ENCODE assay signal across 8 cellular contexts in the genomic region with DNA sequence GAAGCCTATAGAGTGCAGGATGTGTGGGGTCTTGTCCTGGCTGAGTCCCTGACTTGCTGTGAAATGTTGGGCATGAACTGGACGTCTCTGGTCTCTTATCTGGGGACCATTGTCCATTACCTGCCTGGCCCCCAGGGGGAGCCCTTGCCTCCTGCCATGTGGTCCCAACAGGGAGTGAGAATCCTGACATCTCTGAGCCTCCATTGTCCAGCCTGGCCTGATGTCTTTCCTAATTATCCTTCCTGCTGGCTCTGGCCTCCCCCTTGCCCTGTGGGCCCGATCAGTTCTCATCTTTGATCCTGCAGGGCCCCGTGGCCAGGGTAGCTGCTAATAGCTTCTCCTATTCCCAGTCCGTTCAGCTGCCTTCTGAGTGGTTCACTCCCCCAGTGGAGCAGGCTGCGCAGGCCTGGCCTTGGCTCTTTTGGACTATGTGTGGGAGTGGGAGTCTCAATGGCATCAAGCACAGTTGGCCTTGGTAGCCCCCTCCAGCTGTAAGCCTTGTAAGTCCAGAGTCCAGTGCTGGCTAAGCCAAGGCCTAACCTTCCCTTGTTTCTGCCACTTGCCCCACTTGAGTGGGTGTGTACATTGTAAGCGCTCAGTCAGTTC.
A peak's percentile ranks its signal among the peaks of the same experiment; 100 is the strongest.
DNase-seq lines count a peak whose midpoint lies in the region; ATAC-seq and TF ChIP-seq lines count a peak whose summit lies in the region.

No MANE protein-coding gene starts in this region.

- H3K9ac ChIP-seq in KMS-11, result no peak overlapping the region

- H3K27me3 ChIP-seq in CD4-positive, alpha-beta T cell (ENCODE audit: control insufficient read depth, insufficient read depth, low read length), result no peaks in the 10 kb centered on the region
- H3K27me3 ChIP-seq in KMS-11 (ENCODE audit: insufficient read depth, low read depth) (no peaks in the 10 kb centered on the region), neutrophil (no peaks in the 10 kb centered on the region)

- no peaks in the 10 kb centered on the region for H3K79me2 ChIP-seq in KMS-11 (ENCODE audit: insufficient read depth, low read depth)

- CTCF ChIA-PET in CD4-positive, alpha-beta T cell (lab: Charles Lee), result interaction anchor here (1.7 to 3.8 kb wide), 3 partner anchors 152 to 214 kb away, joined by 4 to 14 read pairs (median 5); no protein-coding TSS in a partner anchor
- CTCF ChIA-PET in activated CD4-positive, alpha-beta memory T cell treated with anti-CD3 and anti-CD28 coated beads, Interleukin-2, amount 10 ng/mL, durations not matched to agents 7 days and 5 days (lab: Charles Lee), result interaction anchor here (0.6 to 3.5 kb wide), 19 partner anchors 8 to 214 kb away, joined by 3 to 23 read pairs (median 5); a partner anchor contains a TSS

- TF ChIP-seq CTCF in CD4-positive, alpha-beta T cell (IDR thresholded peaks at IDR 0.05), result peak; percentile 67
- TF ChIP-seq CTCF in KMS-11 (conservative IDR thresholded peaks at IDR 0.05; ENCODE audit: low read depth, low read length) (peak; percentile 71), epithelial cell of esophagus (IDR thresholded peaks at IDR 0.05; ENCODE audit: insufficient read depth, low read depth, low read length, missing control alignments) (peak; percentile 71), neutrophil (IDR thresholded peaks at IDR 0.05) (peak; percentile 64)

- no peaks in the 10 kb centered on the region for H3K9me3 ChIP-seq in CD4-positive, alpha-beta T cell (ENCODE audit: control insufficient read depth, low read length)
- H3K9me3 ChIP-seq in neutrophil, result no peaks in the 10 kb centered on the region

- H3K4me3 ChIP-seq in KMS-11 (IDR thresholded peaks at IDR 0.05; ENCODE audit: insufficient read depth, low read depth, low read length) (no peak overlapping the region), epithelial cell of esophagus (ENCODE audit: low read length) (no peak overlapping the region), neutrophil (ENCODE audit: low read depth in 1 of 2, low read length in 1 of 2) (no peak overlapping the region)

- no peaks in the 10 kb centered on the region for H3K27me3 Mint-ChIP-seq in CD4-positive, alpha-beta T cell
- H3K27me3 Mint-ChIP-seq in activated CD4-positive, alpha-beta memory T cell treated with anti-CD3 and anti-CD28 coated beads, Interleukin-2, amount 10 ng/mL, durations not matched to agents 7 days and 5 days, result peaks cover 12% of the 10 kb centered on the region

- H3K27ac Mint-ChIP-seq in CD4-positive, alpha-beta T cell, result no peak overlapping the region
- H3K27ac Mint-ChIP-seq in activated CD4-positive, alpha-beta memory T cell treated with anti-CD3 and anti-CD28 coated beads, Interleukin-2, amount 10 ng/mL, durations not matched to agents 7 days and 5 days, result no peak overlapping the region

- H3K4me2 ChIP-seq in KMS-11, result peak overlapping the region; percentile 76; the same call in 1 of the 2 replicates

- DNase-seq in CD4-positive, alpha-beta T cell, result peak; percentile 30 to 61 (median 40)
- DNase-seq in activated CD4-positive, alpha-beta memory T cell treated with anti-CD3 and anti-CD28 coated beads, Interleukin-2, amount 10 ng/mL, durations not matched to agents 7 days and 5 days, result peak; percentile 59
- DNase-seq in epithelial cell of esophagus (ENCODE audit: low read depth) (peak; percentile 43), NCI-H1694 treated with DMSO at 0.1 percent for 48 hours (lab: John Stamatoyannopoulos, UW) (no peak), GF-D8 (lab: John Stamatoyannopoulos, UW) (no peak)

- ATAC-seq in CD4-positive, alpha-beta T cell (ENCODE audit: poor library complexity), result peak; percentile 39
- ATAC-seq in HG03521 (IDR thresholded peaks at IDR 0.05; ENCODE audit: unreplicated experiment), result no peak

- H3K4me1 ChIP-seq in KMS-11 (ENCODE audit: low read depth, poor library complexity, severe bottlenecking), result peaks cover 91% of the 10 kb centered on the region
- H3K4me1 ChIP-seq in neutrophil (ENCODE audit: control insufficient read depth in 1 of 2, insufficient read depth in 1 of 2, low read depth in 1 of 2, low read length in 1 of 2), result peaks cover 15 to 25% of the 10 kb centered on the region in 2 experiments

- H3K36me3 ChIP-seq in KMS-11 (ENCODE audit: insufficient read depth), result no peaks in the 10 kb centered on the region
- no peaks in the 10 kb centered on the region for H3K36me3 ChIP-seq in neutrophil

- peak overlapping the region; percentile 9; the same call in 1 of the 2 replicates for H2AFZ ChIP-seq in KMS-11 (ENCODE audit: low read depth)

- POLR2A ChIA-PET in CD4-positive, alpha-beta T cell (lab: Charles Lee), result no interaction called here
- POLR2A ChIA-PET in activated CD4-positive, alpha-beta memory T cell treated with anti-CD3 and anti-CD28 coated beads, Interleukin-2, amount 10 ng/mL, durations not matched to agents 7 days and 5 days (lab: Charles Lee), result interaction anchor here (0.8 to 1.0 kb wide), 2 partner anchors 12 to 77 kb away, joined by 3 read pairs; no protein-coding TSS in a partner anchor

- H3K27ac ChIP-seq in CD4-positive, alpha-beta T cell (ENCODE audit: low read depth, low read length), result no peak overlapping the region
- peak overlapping the region; percentile 47; the same call in 1 of the 2 replicates for H3K27ac ChIP-seq in KMS-11
- no peak overlapping the region for H3K27ac ChIP-seq in neutrophil

- H3K9me3 Mint-ChIP-seq in CD4-positive, alpha-beta T cell, result no peaks in the 10 kb centered on the region
- H3K9me3 Mint-ChIP-seq in activated CD4-positive, alpha-beta memory T cell treated with anti-CD3 and anti-CD28 coated beads, Interleukin-2, amount 10 ng/mL, durations not matched to agents 7 days and 5 days, result no peaks in the 10 kb centered on the region

- no peak overlapping the region for H3K4me3 Mint-ChIP-seq in CD4-positive, alpha-beta T cell
- H3K4me3 Mint-ChIP-seq in activated CD4-positive, alpha-beta memory T cell treated with anti-CD3 and anti-CD28 coated beads, Interleukin-2, amount 10 ng/mL, durations not matched to agents 7 days and 5 days, result no peak overlapping the region

- H3K36me3 Mint-ChIP-seq in CD4-positive, alpha-beta T cell (ENCODE audit: low read depth), result no peaks in the 10 kb centered on the region
- no peaks in the 10 kb centered on the region for H3K36me3 Mint-ChIP-seq in activated CD4-positive, alpha-beta memory T cell treated with anti-CD3 and anti-CD28 coated beads, Interleukin-2, amount 10 ng/mL, durations not matched to agents 7 days and 5 days (ENCODE audit: low read depth)

- peaks cover 15% of the 10 kb centered on the region for H3K4me1 Mint-ChIP-seq in CD4-positive, alpha-beta T cell (ENCODE audit: low read depth)
- peaks cover 27% of the 10 kb centered on the region for H3K4me1 Mint-ChIP-seq in activated CD4-positive, alpha-beta memory T cell treated with anti-CD3 and anti-CD28 coated beads, Interleukin-2, amount 10 ng/mL, durations not matched to agents 7 days and 5 days

- H4K20me1 ChIP-seq in KMS-11 (ENCODE audit: insufficient read depth), result no peaks in the 10 kb centered on the region

- intact Hi-C loops in CD4-positive, alpha-beta T cell (cut with DNase I, micrococcal nuclease), result loop anchor here (1.0 to 5.0 kb wide), 5 partner anchors 79 to 213 kb away; no protein-coding TSS in a partner anchor

Comparison
In these comparisons a context has a peak if more than half of its experiments do, and no peak if none do; other contexts are left out.
1. DNase-seq: peak in CD4-positive, alpha-beta T cell (10 of 10), activated CD4-positive, alpha-beta memory T cell treated with anti-CD3 and anti-CD28 coated beads, Interleukin-2, amount 10 ng/mL, durations not matched to agents 7 days and 5 days (single experiment) and epithelial cell of esophagus (single experiment); none in NCI-H1694 treated with DMSO at 0.1 percent for 48 hours (single experiment) and GF-D8 (single experiment).
2. Peak in every context shown above with its lines, with median percentiles within 50 percentile points of each other: CTCF ChIP-seq.